In the genomic region with DNA sequence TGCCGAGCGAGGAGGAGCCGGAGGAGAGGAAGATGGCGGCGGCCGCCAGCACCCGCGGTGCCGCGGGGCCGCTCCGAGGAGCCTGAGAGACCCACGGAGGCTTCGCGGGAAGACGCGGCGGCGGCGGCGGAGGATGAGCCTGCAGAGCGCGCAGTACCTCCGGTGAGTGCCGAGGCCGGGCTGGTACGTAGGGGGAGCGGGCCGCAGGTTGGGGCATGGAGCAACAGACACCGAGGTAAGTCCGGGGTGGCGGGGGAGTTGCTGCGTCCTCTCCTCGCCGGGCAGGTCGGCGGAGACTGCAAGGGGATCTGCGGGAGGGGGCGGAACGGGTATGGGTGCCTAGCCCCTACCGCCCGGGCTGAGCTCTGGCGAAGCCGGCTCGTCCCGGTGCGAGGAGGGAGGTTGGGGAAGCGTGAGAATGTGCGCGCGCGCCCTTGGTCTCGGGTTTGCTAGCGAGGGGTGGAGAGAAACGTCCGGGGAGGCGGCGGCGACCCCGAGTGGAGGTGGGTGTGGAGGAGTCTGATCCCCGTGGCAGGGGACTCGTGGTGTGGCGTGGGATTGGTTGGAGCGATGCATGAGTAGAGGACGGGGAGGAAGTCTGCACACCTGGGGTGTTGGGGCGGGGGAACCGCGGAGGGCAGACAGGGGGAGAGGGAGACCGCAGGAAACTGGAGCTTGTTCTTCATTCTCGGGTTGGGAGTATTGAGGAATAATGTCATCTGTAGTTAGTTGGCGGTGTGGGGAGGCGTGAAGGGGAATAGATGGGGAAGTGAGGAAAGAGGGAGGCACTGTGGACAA, we compare ENCODE assay signal across 8 cellular contexts. TPM values are rescaled to one million over a fixed set of nuclear protein-coding genes. Genes with fewer than 3 reads are reported as not detected.
DNase-seq lines count a peak whose midpoint lies in the region; TF ChIP-seq lines count a peak whose summit lies in the region.

A gene with protein sequence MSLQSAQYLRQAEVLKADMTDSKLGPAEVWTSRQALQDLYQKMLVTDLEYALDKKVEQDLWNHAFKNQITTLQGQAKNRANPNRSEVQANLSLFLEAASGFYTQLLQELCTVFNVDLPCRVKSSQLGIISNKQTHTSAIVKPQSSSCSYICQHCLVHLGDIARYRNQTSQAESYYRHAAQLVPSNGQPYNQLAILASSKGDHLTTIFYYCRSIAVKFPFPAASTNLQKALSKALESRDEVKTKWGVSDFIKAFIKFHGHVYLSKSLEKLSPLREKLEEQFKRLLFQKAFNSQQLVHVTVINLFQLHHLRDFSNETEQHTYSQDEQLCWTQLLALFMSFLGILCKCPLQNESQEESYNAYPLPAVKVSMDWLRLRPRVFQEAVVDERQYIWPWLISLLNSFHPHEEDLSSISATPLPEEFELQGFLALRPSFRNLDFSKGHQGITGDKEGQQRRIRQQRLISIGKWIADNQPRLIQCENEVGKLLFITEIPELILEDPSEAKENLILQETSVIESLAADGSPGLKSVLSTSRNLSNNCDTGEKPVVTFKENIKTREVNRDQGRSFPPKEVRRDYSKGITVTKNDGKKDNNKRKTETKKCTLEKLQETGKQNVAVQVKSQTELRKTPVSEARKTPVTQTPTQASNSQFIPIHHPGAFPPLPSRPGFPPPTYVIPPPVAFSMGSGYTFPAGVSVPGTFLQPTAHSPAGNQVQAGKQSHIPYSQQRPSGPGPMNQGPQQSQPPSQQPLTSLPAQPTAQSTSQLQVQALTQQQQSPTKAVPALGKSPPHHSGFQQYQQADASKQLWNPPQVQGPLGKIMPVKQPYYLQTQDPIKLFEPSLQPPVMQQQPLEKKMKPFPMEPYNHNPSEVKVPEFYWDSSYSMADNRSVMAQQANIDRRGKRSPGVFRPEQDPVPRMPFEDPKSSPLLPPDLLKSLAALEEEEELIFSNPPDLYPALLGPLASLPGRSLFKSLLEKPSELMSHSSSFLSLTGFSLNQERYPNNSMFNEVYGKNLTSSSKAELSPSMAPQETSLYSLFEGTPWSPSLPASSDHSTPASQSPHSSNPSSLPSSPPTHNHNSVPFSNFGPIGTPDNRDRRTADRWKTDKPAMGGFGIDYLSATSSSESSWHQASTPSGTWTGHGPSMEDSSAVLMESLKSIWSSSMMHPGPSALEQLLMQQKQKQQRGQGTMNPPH (plus strand): TSS at position 12 of the 798 bp plus-strand sequence. CDS start 122 bp downstream, at position 134.

- no peak within 1 kb of the TSS for H3K56ac ChIP-seq in H9 (ENCODE audit: insufficient read length, low read depth, low read length)

- no peak within 1 kb of the TSS for H4K8ac ChIP-seq in H9 (replicated peaks; ENCODE audit: insufficient read length, low read depth, low read length)

- peak within 1 kb of the TSS; percentile 86 for H3K4me3 ChIP-seq in GM12864 (ENCODE audit: low read depth, low read length)
- peak within 1 kb of the TSS; percentile 89 for H3K4me3 ChIP-seq in endodermal cell (ENCODE audit: low read length)
- peak within 1 kb of the TSS; percentile 92 for H3K4me3 ChIP-seq in mucosa of stomach (ENCODE audit: low read length)

- H3K36me3 Mint-ChIP-seq in H9 (ENCODE audit: insufficient read depth in 1 of 3, low read depth in 3 of 3): peaks cover 1 to 7% (median 4%) of the 10 kb centered on the region in 3 experiments; a peak in 3 of 7 replicates
- no peaks in the 10 kb centered on the region for H3K36me3 Mint-ChIP-seq in endodermal cell (ENCODE audit: low read depth)

- H3K27ac ChIP-seq in H9 (ENCODE audit: insufficient read length, low read depth, low read length): peak within 1 kb of the TSS; percentile 94
- H3K27ac ChIP-seq in endodermal cell (ENCODE audit: low read depth, low read length): peak within 1 kb of the TSS; percentile 98

- H2BK5ac ChIP-seq in H9 (ENCODE audit: insufficient read length, low read length): peak within 1 kb of the TSS; percentile 97

- peak within 1 kb of the TSS; percentile 99 for H3K18ac ChIP-seq in H9 (ENCODE audit: insufficient read length, low read depth, low read length)

- H2BK20ac ChIP-seq in H9 (ENCODE audit: low read depth, low read length, poor library complexity, severe bottlenecking): no peak within 1 kb of the TSS

- H2BK12ac ChIP-seq in H9 (ENCODE audit: insufficient read length, low read depth, low read length): peak within 1 kb of the TSS; percentile 78

- peak within 1 kb of the TSS; percentile 57; the same call in 1 of the 2 replicates for H2BK15ac ChIP-seq in H9 (ENCODE audit: low read depth, low read length)

- peak within 1 kb of the TSS; percentile 90 for H3K4me2 ChIP-seq in H9 (ENCODE audit: insufficient read depth, insufficient read length, low read length)

- peaks cover 2% of the 10 kb centered on the region for H3K79me1 ChIP-seq in H9 (ENCODE audit: insufficient read depth, low read depth, low read length, poor library complexity, severe bottlenecking)

- H3K36me3 ChIP-seq in endodermal cell (ENCODE audit: control insufficient read depth, insufficient read depth, low read length) (peaks cover 10% of the 10 kb centered on the region), mucosa of stomach (ENCODE audit: control insufficient read depth, insufficient read depth, low read length) (no peaks in the 10 kb centered on the region)

- H3K27ac Mint-ChIP-seq in H9: peak within 1 kb of the TSS; percentile 100
- H3K27ac Mint-ChIP-seq in endodermal cell: peak within 1 kb of the TSS; percentile 100

- WGBS in H9 (ENCODE audit: extremely low coverage, insufficient read length, low lambda C conversion rate): no CpG with 5 or more reads among the region's 72 CpGs
- 0% methylated on average over 7 to 72 of the region's 72 CpGs for WGBS in endodermal cell (ENCODE audit: insufficient coverage in 1 of 2, insufficient read length in 1 of 2), 2 experiments

- peak within 1 kb of the TSS; percentile 26 for H3K23ac ChIP-seq in H9 (ENCODE audit: insufficient read length, low read depth, low read length)

- no peak for DNase-seq in GM12864 (ENCODE audit: low read depth)
- DNase-seq in H9: peak; percentile 44
- DNase-seq in MV-4-11 (lab: John Stamatoyannopoulos, UW): peak; percentile 59
- DNase-seq in activated CD8-positive, alpha-beta memory T cell treated with anti-CD3 and anti-CD28 coated beads for 48 hours (ENCODE audit: low read depth in 2 of 3, low spot score in 2 of 3): peak; percentile 14 to 35 (median 20)
- no peak for DNase-seq in endodermal cell
- peak; percentile 42 to 53 for DNase-seq in stimulated activated CD8-positive, alpha-beta memory T cell treated with anti-CD3 and anti-CD28 coated beads, Interleukin-7, amount 100 ng/mL, for 4 hours (ENCODE audit: low read depth in 2 of 2)
- no peak for DNase-seq in OCI-M2 (lab: John Stamatoyannopoulos, UW; ENCODE audit: unreplicated experiment)

- H3K4me3 Mint-ChIP-seq in H9 (peak within 1 kb of the TSS; percentile 94 to 96), endodermal cell (peak within 1 kb of the TSS; percentile 95)

- H3K4me1 Mint-ChIP-seq in H9 (peaks cover 19 to 24% of the 10 kb centered on the region in 2 experiments), endodermal cell (peaks cover 12% of the 10 kb centered on the region)

- H2BK120ac ChIP-seq in H9 (ENCODE audit: low read depth, low read length, poor library complexity, severe bottlenecking): peak within 1 kb of the TSS; percentile 79

- peak within 1 kb of the TSS; percentile 78 for H3T11ph ChIP-seq in H9 (ENCODE audit: low read length)

- peak within 1 kb of the TSS; percentile 99 for H3K14ac ChIP-seq in H9 (ENCODE audit: insufficient read depth, low read length)

- H3K9me3 ChIP-seq in H9 (ENCODE audit: control insufficient read depth, low read depth, low read length) (no peaks in the 10 kb centered on the region), endodermal cell (ENCODE audit: control insufficient read depth, low read length) (no peaks in the 10 kb centered on the region), mucosa of stomach (ENCODE audit: control insufficient read depth, low read length) (no peaks in the 10 kb centered on the region)

- H3K27me3 ChIP-seq in H9 (ENCODE audit: insufficient read depth, low read length) (no peaks in the 10 kb centered on the region), endodermal cell (ENCODE audit: control insufficient read depth, insufficient read depth, low read length, poor library complexity, severe bottlenecking) (no peaks in the 10 kb centered on the region), mucosa of stomach (ENCODE audit: control insufficient read depth, insufficient read depth, low read length) (no peaks in the 10 kb centered on the region)

- H4K91ac ChIP-seq in H9 (ENCODE audit: insufficient read length, low read depth, low read length): peak within 1 kb of the TSS; percentile 88

- H2AFZ ChIP-seq in H9 (ENCODE audit: low read length): no peak within 1 kb of the TSS

- peaks cover 33% of the 10 kb centered on the region; the same call in 1 of the 2 replicates for H3K79me2 ChIP-seq in H9 (ENCODE audit: insufficient read depth, low read length)

- H3K9me3 Mint-ChIP-seq in H9 (peaks cover 0 to 2% of the 10 kb centered on the region in 2 experiments; a peak in 1 of 5 replicates), endodermal cell (no peaks in the 10 kb centered on the region)

- H4K5ac ChIP-seq in H9 (ENCODE audit: insufficient read length, low read depth, low read length): peak within 1 kb of the TSS; percentile 95

- H3K23me2 ChIP-seq in H9 (ENCODE audit: insufficient read length, low read depth, low read length, poor library complexity, severe bottlenecking): peaks cover 16% of the 10 kb centered on the region

- H3K4me1 ChIP-seq in H9 (ENCODE audit: insufficient read depth, low read length) (no peaks in the 10 kb centered on the region), endodermal cell (ENCODE audit: control insufficient read depth, insufficient read depth, low read length) (peaks cover under 1% of the 10 kb centered on the region), mucosa of stomach (ENCODE audit: control insufficient read depth, insufficient read depth, low read length) (peaks cover 8% of the 10 kb centered on the region)

- no peak within 1 kb of the TSS for H3K4ac ChIP-seq in H9 (ENCODE audit: low read depth, low read length)

- H2AK5ac ChIP-seq in H9 (ENCODE audit: insufficient read length, low read length): no peak within 1 kb of the TSS

- peaks cover 3% of the 10 kb centered on the region for H4K20me1 ChIP-seq in H9 (ENCODE audit: control insufficient read depth, insufficient read depth, insufficient read length)

- TF ChIP-seq CTCF in GM12864 (IDR thresholded peaks at IDR 0.05; ENCODE audit: low read depth, low read length, missing control alignments) (no peak), H9 (conservative IDR thresholded peaks at IDR 0.05) (no peak), endodermal cell (conservative IDR thresholded peaks at IDR 0.05) (no peak)

- H3K27me3 Mint-ChIP-seq in H9 (ENCODE audit: low read depth) (no peaks in the 10 kb centered on the region), endodermal cell (ENCODE audit: insufficient read depth) (no peaks in the 10 kb centered on the region)

- H3K9ac ChIP-seq in H9 (ENCODE audit: extremely low read depth, insufficient read length, low read length): peak within 1 kb of the TSS; percentile 97
- H3K9ac ChIP-seq in endodermal cell (ENCODE audit: extremely low read depth, low read length, poor library complexity, severe bottlenecking): peak within 1 kb of the TSS; percentile 96
- H3K9ac ChIP-seq in mucosa of stomach (ENCODE audit: low read length): peak within 1 kb of the TSS; percentile 90

RNA-seq across cellular contexts. Expression of the gene that starts here (rescaled TPM):
- total RNA-seq in H9 (2021): 77.0 and 80.6 TPM in 2 replicates
- 10 to 100 TPM; 60.5 to 75.9 TPM for total RNA-seq in endodermal cell
- polyA plus RNA-seq in endodermal cell (2013, experiment 1 of 2): 55.6 TPM
- polyA plus RNA-seq in endodermal cell (2013, experiment 2 of 2): 51.5 TPM

Comparison
In these comparisons a context has a peak if more than half of its experiments do, and no peak if none do; other contexts are left out.
1. DNase-seq: peak in H9 (single experiment), MV-4-11 (single experiment), activated CD8-positive, alpha-beta memory T cell treated with anti-CD3 and anti-CD28 coated beads for 48 hours (3 of 3) and stimulated activated CD8-positive, alpha-beta memory T cell treated with anti-CD3 and anti-CD28 coated beads, Interleukin-7, amount 100 ng/mL, for 4 hours (2 of 2); none in GM12864 (single experiment), endodermal cell (single experiment) and OCI-M2 (single experiment).
2. Peak in every context shown above with its lines, with median percentiles within 50 percentile points of each other: H3K4me3 ChIP-seq and H3K9ac ChIP-seq.